ENCODE assay signal across 21 cellular contexts in genomic region chr16:12976491-12976890, GRCh38.
DNase-seq lines count a peak whose midpoint lies in the region; ATAC-seq, FAIRE-seq and TF ChIP-seq lines count a peak whose summit lies in the region.
"Had no signal": no experiment of that assay in that cellular context is flagged by ENCODE, and none has a peak within 500 bp of the region (broad histone marks: within the 10 kb centered on the region; RNA-seq: fewer than 3 reads in every experiment).

No MANE protein-coding gene starts in this region.

- peaks cover 13 to 19% of the 10 kb centered on the region in 2 experiments; a peak in 4 of 5 replicates for H3K9me3 Mint-ChIP-seq in H9
- H3K9me3 Mint-ChIP-seq in effector memory CD8-positive, alpha-beta T cell: peaks cover 4 to 7% of the 10 kb centered on the region in 2 donors

- H3K4ac ChIP-seq in H9 (ENCODE audit: low read depth, low read length): no peak overlapping the region
- no peak overlapping the region for H3K4ac ChIP-seq in neuronal stem cell (ENCODE audit: low read length)

- H2BK12ac ChIP-seq in H9 (ENCODE audit: insufficient read length, low read depth, low read length): no peak overlapping the region
- H2BK12ac ChIP-seq in neuronal stem cell (ENCODE audit: low read length): no peak overlapping the region

- no peaks in the 10 kb centered on the region for H3K27me3 ChIP-seq in H9 (ENCODE audit: insufficient read depth, low read length)
- no peaks in the 10 kb centered on the region for H3K27me3 ChIP-seq in PC-9 (ENCODE audit: insufficient read depth, low read depth)
- H3K27me3 ChIP-seq in mammary epithelial cell (ENCODE audit: insufficient read depth, low read length): no peaks in the 10 kb centered on the region
- H3K27me3 ChIP-seq in neuronal stem cell (ENCODE audit: control insufficient read depth in 3 of 3, insufficient read depth in 3 of 3, low read depth in 1 of 3, low read length in 3 of 3): no peaks in the 10 kb centered on the region
- H3K27me3 ChIP-seq in dorsolateral prefrontal cortex: peaks cover 0 to 33% (median 0%) of the 10 kb centered on the region in 45 donors
- H3K27me3 ChIP-seq: BE2C had no signal

- TF ChIP-seq CTCF in H9 (conservative IDR thresholded peaks at IDR 0.05) (no peak), PC-9 (conservative IDR thresholded peaks at IDR 0.05) (no peak), mammary epithelial cell (conservative IDR thresholded peaks at IDR 0.05 in 1 of 2, IDR thresholded peaks at IDR 0.05 in 1 of 2; ENCODE audit: extremely low read depth in 1 of 2, insufficient read depth in 1 of 2, low read depth in 1 of 2, low read length in 2 of 2) (no peak), dorsolateral prefrontal cortex (IDR thresholded peaks at IDR 0.05 in 54 of 56, conservative IDR thresholded peaks at IDR 0.05 in 2 of 56; ENCODE audit: low read depth in 1 of 56, partially characterized antibody in 56 of 56) (no peak)

- H3T11ph ChIP-seq in H9 (ENCODE audit: low read length): no peak overlapping the region

- H4K91ac ChIP-seq in H9 (ENCODE audit: insufficient read length, low read depth, low read length): no peak overlapping the region
- no peak overlapping the region for H4K91ac ChIP-seq in neuronal stem cell (ENCODE audit: low read depth, low read length, poor library complexity)

- no peaks in the 10 kb centered on the region for H3K27me3 Mint-ChIP-seq in H9 (ENCODE audit: low read depth)
- H3K27me3 Mint-ChIP-seq in effector memory CD8-positive, alpha-beta T cell: no peaks in the 10 kb centered on the region

- in situ Hi-C loops in mammary epithelial cell (cut with MboI; ENCODE audit: low sequenced_read_pairs in 2 of 2): no loop called here

- no peak overlapping the region for H4K5ac ChIP-seq in H9 (ENCODE audit: insufficient read length, low read depth, low read length)

- H2BK5ac ChIP-seq in H9 (ENCODE audit: insufficient read length, low read length) (no peak overlapping the region), neuronal stem cell (ENCODE audit: low read length) (no peak overlapping the region)

- H3K14ac ChIP-seq in H9 (ENCODE audit: insufficient read depth, low read length) (no peak overlapping the region), neuronal stem cell (ENCODE audit: low read length) (no peak overlapping the region)

- H3K9me3 ChIP-seq in H9 (ENCODE audit: control insufficient read depth, low read depth, low read length): no peaks in the 10 kb centered on the region
- no peaks in the 10 kb centered on the region for H3K9me3 ChIP-seq in PC-9 (ENCODE audit: insufficient read depth, low read depth)
- no peaks in the 10 kb centered on the region for H3K9me3 ChIP-seq in mammary epithelial cell (replicated peaks; ENCODE audit: insufficient read depth, low read length)
- peaks cover 0 to 3% of the 10 kb centered on the region in 2 donors for H3K9me3 ChIP-seq in neuronal stem cell (replicated peaks in 1 of 2; ENCODE audit: control insufficient read depth in 2 of 2, insufficient read depth in 1 of 2, low read depth in 1 of 2, low read length in 2 of 2)
- H3K9me3 ChIP-seq: A549 had no signal

- H3K4me3 Mint-ChIP-seq in H9: no peak overlapping the region
- H3K4me3 Mint-ChIP-seq in effector memory CD8-positive, alpha-beta T cell: no peak overlapping the region
- H3K4me3 Mint-ChIP-seq: CD8-positive, alpha-beta T cell had no signal

- no peak for FAIRE-seq in GM12891 (lab: Jason Lieb, UNC)
- FAIRE-seq: A549, D721Med, G401.6, GM12892 had no signal

- no peak overlapping the region for H2BK120ac ChIP-seq in H9 (ENCODE audit: low read depth, low read length, poor library complexity, severe bottlenecking)
- H2BK120ac ChIP-seq in neuronal stem cell (ENCODE audit: low read depth, low read length): no peak overlapping the region

- no peaks in the 10 kb centered on the region for H3K36me3 ChIP-seq in PC-9 (ENCODE audit: low read depth)
- H3K36me3 ChIP-seq in mammary epithelial cell (ENCODE audit: insufficient read depth, low read length): no peaks in the 10 kb centered on the region
- no peaks in the 10 kb centered on the region for H3K36me3 ChIP-seq in neuronal stem cell (replicated peaks in 1 of 2; ENCODE audit: control insufficient read depth in 2 of 2, insufficient read depth in 2 of 2, low read length in 2 of 2)
- H3K36me3 ChIP-seq: BE2C had no signal

- no peak overlapping the region for H3K18ac ChIP-seq in H9 (ENCODE audit: insufficient read length, low read depth, low read length)
- no peak overlapping the region for H3K18ac ChIP-seq in neuronal stem cell (ENCODE audit: low read length)

- CTCF ChIA-PET in PC-9 (lab: Charles Lee) (interaction anchor here (0.7 kb wide), 1 partner anchor 1867 kb away, joined by 3 read pairs; no protein-coding TSS in a partner anchor), mammary epithelial cell (lab: Charles Lee; ENCODE audit: low non-redundant PET) (no interaction called here)

- BruUV-seq in PC-9 (replicated peaks; lab: Mats Ljungman, UMichigan): no TSS peak
- no TSS peak for BruUV-seq in mammary epithelial cell (replicated peaks; lab: Mats Ljungman, UMichigan)

- no peaks in the 10 kb centered on the region for H3K23me2 ChIP-seq in H9 (ENCODE audit: insufficient read length, low read depth, low read length, poor library complexity, severe bottlenecking)

- ATAC-seq in effector memory CD8-positive, alpha-beta T cell (replicated peaks): no peak
- ATAC-seq: A549; CD8-positive, alpha-beta T cell; HCT116 had no signal

- H3K27ac ChIP-seq in H9 (ENCODE audit: insufficient read length, low read depth, low read length) (no peak overlapping the region), PC-9 (peak overlapping the region; percentile 49), mammary epithelial cell (ENCODE audit: insufficient read depth, low read depth, low read length) (peak overlapping the region; percentile 29), neuronal stem cell (replicated peaks; ENCODE audit: low read length) (peak overlapping the region; percentile 30), dorsolateral prefrontal cortex (no peak overlapping the region)
- H3K27ac ChIP-seq: A549, C4-2B had no signal

- dilution Hi-C loops in mammary epithelial cell (cut with HindIII; ENCODE audit: low sequenced_read_pairs): loop anchor here (10.0 kb wide), 1 partner anchor 138 kb away; no protein-coding TSS in a partner anchor

- peaks cover 4% of the 10 kb centered on the region; the same call in 1 of the 2 replicates for H3K4me1 ChIP-seq in H9 (ENCODE audit: insufficient read depth, low read length)
- peaks cover 29% of the 10 kb centered on the region for H3K4me1 ChIP-seq in PC-9 (replicated peaks; ENCODE audit: insufficient read depth)
- peaks cover 25% of the 10 kb centered on the region for H3K4me1 ChIP-seq in mammary epithelial cell (ENCODE audit: insufficient read depth, low read length)
- H3K4me1 ChIP-seq in neuronal stem cell (ENCODE audit: control insufficient read depth in 2 of 2, insufficient read depth in 1 of 2, low read depth in 1 of 2, low read length in 2 of 2): peaks cover 0 to 6% of the 10 kb centered on the region in 2 donors
- H3K4me1 ChIP-seq: A549, BE2C had no signal

- H2BK20ac ChIP-seq in H9 (ENCODE audit: low read depth, low read length, poor library complexity, severe bottlenecking): no peak overlapping the region

- H4K8ac ChIP-seq in H9 (replicated peaks; ENCODE audit: insufficient read length, low read depth, low read length): no peak overlapping the region
- H4K8ac ChIP-seq in neuronal stem cell (ENCODE audit: low read depth, low read length): no peak overlapping the region

- H3K23ac ChIP-seq in H9 (ENCODE audit: insufficient read length, low read depth, low read length): no peak overlapping the region
- no peak overlapping the region for H3K23ac ChIP-seq in neuronal stem cell (ENCODE audit: low read depth, low read length, poor library complexity)

- H3K27ac Mint-ChIP-seq in H9: peak overlapping the region in 2 of 3 experiments; percentile 4 to 31; a peak in 3 of 7 replicates
- H3K27ac Mint-ChIP-seq in effector memory CD8-positive, alpha-beta T cell: no peak overlapping the region
- H3K27ac Mint-ChIP-seq: CD8-positive, alpha-beta T cell had no signal

- H2BK15ac ChIP-seq in H9 (ENCODE audit: low read depth, low read length): no peak overlapping the region
- no peak overlapping the region for H2BK15ac ChIP-seq in neuronal stem cell (ENCODE audit: low read length)

- no CpG with 5 or more reads among the region's 2 CpGs for WGBS in H9 (ENCODE audit: extremely low coverage, insufficient read length, low lambda C conversion rate)
- 83% methylated on average over 2 of the region's 2 CpGs for WGBS in mammary epithelial cell (ENCODE audit: low coverage, missing lambda C conversion rate)
- WGBS in neuronal stem cell (ENCODE audit: extremely low coverage in 2 of 2, insufficient read length in 2 of 2, insufficient replicate concordance in 1 of 2), 2 donors: no CpG with 5 or more reads among the region's 2 CpGs

- H2AK5ac ChIP-seq in H9 (ENCODE audit: insufficient read length, low read length) (no peak overlapping the region), neuronal stem cell (ENCODE audit: low read depth, low read length) (no peak overlapping the region)

- peaks cover 14 to 20% of the 10 kb centered on the region in 2 experiments for H3K4me1 Mint-ChIP-seq in H9
- no peaks in the 10 kb centered on the region for H3K4me1 Mint-ChIP-seq in effector memory CD8-positive, alpha-beta T cell (ENCODE audit: low read depth in 2 of 2)

- peaks cover 27% of the 10 kb centered on the region for H3F3A ChIP-seq in PC-9 (ENCODE audit: insufficient read depth, low read depth)

- TF ChIP-seq POLR2A in GM12891 (IDR thresholded peaks at IDR 0.05; ENCODE audit: low read depth, low read length): no peak

- H3K9me2 ChIP-seq in PC-9 (ENCODE audit: insufficient read depth): no peaks in the 10 kb centered on the region

- H4K20me1 ChIP-seq in H9 (ENCODE audit: control insufficient read depth, insufficient read depth, insufficient read length) (no peaks in the 10 kb centered on the region), PC-9 (ENCODE audit: insufficient read depth) (peaks cover 24% of the 10 kb centered on the region), mammary epithelial cell (ENCODE audit: insufficient read depth, low read length) (no peaks in the 10 kb centered on the region)

- no peak for DNase-seq in H9
- DNase-seq in PC-9: peak; percentile 49 to 64
- peak; percentile 29 for DNase-seq in mammary epithelial cell
- no peak for DNase-seq in neuronal stem cell (ENCODE audit: low spot score)
- DNase-seq in effector memory CD8-positive, alpha-beta T cell: no peak
- no peak for DNase-seq in dorsolateral prefrontal cortex
- no peak for DNase-seq in HCEC 1CT
- DNase-seq in GM12891 (ENCODE audit: insufficient read length, low spot score): no peak
- DNase-seq: BE2C; CD8-positive, alpha-beta T cell; COR-L47; DMS153; EL; GOT3; IMR-90 had no signal

- H3K56ac ChIP-seq in H9 (ENCODE audit: insufficient read length, low read depth, low read length): no peak overlapping the region

- H3K4me2 ChIP-seq in H9 (ENCODE audit: insufficient read depth, insufficient read length, low read length) (no peak overlapping the region), PC-9 (peak overlapping the region; percentile 39; the same call in 1 of the 2 replicates), mammary epithelial cell (ENCODE audit: insufficient read depth, low read depth, low read length) (peak overlapping the region; percentile 35), neuronal stem cell (ENCODE audit: insufficient read depth, low read length, poor library complexity, severe bottlenecking) (no peak overlapping the region)
- H3K4me2 ChIP-seq: A549 had no signal

- H3K79me1 ChIP-seq in H9 (ENCODE audit: insufficient read depth, low read depth, low read length, poor library complexity, severe bottlenecking) (no peaks in the 10 kb centered on the region), neuronal stem cell (ENCODE audit: low read depth, low read length) (no peaks in the 10 kb centered on the region)

- POLR2A ChIA-PET in PC-9 (lab: Charles Lee; ENCODE audit: unreplicated experiment): no interaction called here

- peaks cover 0 to 19% (median 9%) of the 10 kb centered on the region in 3 experiments; a peak in 5 of 7 replicates for H3K36me3 Mint-ChIP-seq in H9 (ENCODE audit: insufficient read depth in 1 of 3, low read depth in 3 of 3)
- no peaks in the 10 kb centered on the region for H3K36me3 Mint-ChIP-seq in effector memory CD8-positive, alpha-beta T cell (ENCODE audit: insufficient read depth)
- H3K36me3 Mint-ChIP-seq: CD8-positive, alpha-beta T cell had no signal

- H3K79me2 ChIP-seq in H9 (ENCODE audit: insufficient read depth, low read length): no peaks in the 10 kb centered on the region
- H3K79me2 ChIP-seq in PC-9 (ENCODE audit: low read depth): peaks cover 97% of the 10 kb centered on the region
- H3K79me2 ChIP-seq in mammary epithelial cell (ENCODE audit: insufficient read depth, low read length): peaks cover 36% of the 10 kb centered on the region

- H2AFZ ChIP-seq in H9 (ENCODE audit: low read length): no peak overlapping the region
- H2AFZ ChIP-seq in PC-9: no peak overlapping the region
- peak overlapping the region; percentile 46 for H2AFZ ChIP-seq in mammary epithelial cell (ENCODE audit: low read depth, low read length)
- H2AFZ ChIP-seq in neuronal stem cell (ENCODE audit: low read length): no peak overlapping the region

- intact Hi-C loops in PC-9 (cut with micrococcal nuclease; ENCODE audit: unreplicated experiment) (loop anchor here (5.0 kb wide), 3 partner anchors 74 to 461 kb away; partner anchors contain the start of gene SHISA9), mammary epithelial cell (cut with micrococcal nuclease) (no loop called here), dorsolateral prefrontal cortex (cut with DNase I) (no loop called here)

- H3K4me3 ChIP-seq in PC-9 (no peak overlapping the region), mammary epithelial cell (replicated peaks in 1 of 3; ENCODE audit: insufficient read depth in 1 of 3, low read depth in 2 of 3, low read length in 3 of 3) (no peak overlapping the region), neuronal stem cell (ENCODE audit: low read length in 2 of 2) (no peak overlapping the region), dorsolateral prefrontal cortex (no peak overlapping the region)
- H3K4me3 ChIP-seq: A549 had no signal

- no peak overlapping the region for H3K9ac ChIP-seq in H9 (ENCODE audit: extremely low read depth, insufficient read length, low read length)
- H3K9ac ChIP-seq in mammary epithelial cell (ENCODE audit: insufficient read depth, low read length): no peak overlapping the region
- no peak overlapping the region for H3K9ac ChIP-seq in neuronal stem cell (ENCODE audit: low read depth, low read length, poor library complexity)

Comparison
In these comparisons a context has a peak if more than half of its experiments do, and no peak if none do; other contexts are left out.
1. DNase-seq: peak in PC-9 (2 of 2) and mammary epithelial cell (single experiment); none in H9 (single experiment), neuronal stem cell (single experiment), effector memory CD8-positive, alpha-beta T cell (0 of 3), dorsolateral prefrontal cortex (0 of 10), HCEC 1CT (single experiment) and GM12891 (single experiment).
2. H3K27ac ChIP-seq: peak in PC-9 (single experiment), mammary epithelial cell (single experiment) and neuronal stem cell (single experiment); none in H9 (single experiment) and dorsolateral prefrontal cortex (0 of 59).
3. H3K4me2 ChIP-seq: peak in PC-9 (single experiment) and mammary epithelial cell (single experiment); none in H9 (single experiment) and neuronal stem cell (single experiment).
4. H3K27ac Mint-ChIP-seq: peak in H9 (2 of 3); none in effector memory CD8-positive, alpha-beta T cell (0 of 2).